Comparison of ENCODE assay signal across 8 cellular contexts in the genomic region with DNA sequence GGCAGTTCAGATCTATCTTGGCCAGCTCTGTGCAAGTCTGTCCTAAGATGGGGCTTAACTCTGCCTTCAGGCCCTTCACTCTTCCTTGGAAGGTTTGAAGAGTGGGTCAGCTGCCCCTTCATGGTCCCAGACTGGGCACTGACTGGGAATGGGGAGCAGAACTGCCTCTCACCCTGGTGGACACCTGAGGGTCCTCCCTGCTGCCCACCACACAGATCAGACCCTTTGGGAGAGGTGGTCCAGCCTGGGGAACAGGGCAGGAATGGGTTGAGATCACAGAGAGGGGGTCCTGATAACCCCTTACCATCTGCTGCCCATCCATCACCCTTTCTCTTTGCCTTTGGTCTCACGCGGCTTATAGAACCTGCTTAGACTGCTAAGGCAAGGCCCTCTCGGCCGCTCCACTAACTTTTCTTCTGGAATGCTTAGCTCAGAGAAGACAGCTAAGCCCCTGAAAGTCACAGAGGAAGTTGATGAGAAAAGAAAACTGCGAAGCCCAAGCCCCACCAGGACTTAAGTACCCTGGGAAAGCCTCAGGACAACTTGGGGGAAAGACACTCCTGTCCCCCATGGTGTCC. TPM values are rescaled to one million over a fixed set of nuclear protein-coding genes. Genes with fewer than 3 reads are reported as not detected.
DNase-seq lines count a peak whose midpoint lies in the region; ATAC-seq and TF ChIP-seq lines count a peak whose summit lies in the region.

No MANE protein-coding gene starts in this region.

- no peak overlapping the region for H2BK15ac ChIP-seq in IMR-90 (ENCODE audit: low read depth, low read length)

- no peaks in the 10 kb centered on the region for H3K79me1 ChIP-seq in IMR-90 (ENCODE audit: low read depth in 1 of 2, low read length in 2 of 2)

- H3K27me3 ChIP-seq in IMR-90 (ENCODE audit: control insufficient read depth, insufficient read depth, low read length) (peaks cover 52% of the 10 kb centered on the region), skeletal muscle satellite cell (ENCODE audit: control insufficient read depth, insufficient read depth, low read length) (peaks cover 62% of the 10 kb centered on the region)

- H3K14ac ChIP-seq in IMR-90 (replicated peaks; ENCODE audit: low read depth, low read length) = no peak overlapping the region

- H4K5ac ChIP-seq in IMR-90 (ENCODE audit: low read depth, low read length) = no peak overlapping the region

- H2AK9ac ChIP-seq in IMR-90 (replicated peaks; ENCODE audit: low read depth, low read length, poor library complexity) = no peak overlapping the region

- CTCF ChIA-PET in IMR-90 (lab: Yijun Ruan, JAX) = no interaction called here

- no peak for DNase-seq in IMR-90
- DNase-seq in fibroblast of pulmonary artery (ENCODE audit: low read depth) = no peak
- DNase-seq in NCI-H2029 treated with DMSO at 0.1 percent for 48 hours (lab: John Stamatoyannopoulos, UW) = no peak
- DNase-seq in effector CD8-positive, alpha-beta T cell (lab: John Stamatoyannopoulos, UW) = no peak
- DNase-seq in NCI-H2029 (lab: John Stamatoyannopoulos, UW) = no peak
- DNase-seq in NCI-H2171 treated with DMSO at 0.1 percent for 48 hours (lab: John Stamatoyannopoulos, UW) = no peak

- no peak for TF ChIP-seq RAD21 in IMR-90 (IDR thresholded peaks at IDR 0.05; ENCODE audit: low read length)

- H3K36me3 ChIP-seq in IMR-90 (ENCODE audit: control insufficient read depth, insufficient read depth, low read length) (no peaks in the 10 kb centered on the region), skeletal muscle satellite cell (ENCODE audit: insufficient read depth, low read length) (no peaks in the 10 kb centered on the region)

- in situ Hi-C loops in IMR-90 (cut with MboI; ENCODE audit: low sequenced_read_pairs) = no loop called here

- intact Hi-C loops in IMR-90 (cut with micrococcal nuclease) = no loop called here

- no peak overlapping the region for H3K9ac ChIP-seq in IMR-90 (ENCODE audit: low read depth, low read length)
- H3K9ac ChIP-seq in skeletal muscle satellite cell (ENCODE audit: low read depth, low read length) = no peak overlapping the region

- no peaks in the 10 kb centered on the region for H3K9me3 ChIP-seq in IMR-90 (ENCODE audit: control insufficient read depth, insufficient read depth, low read length)
- H3K9me3 ChIP-seq in skeletal muscle satellite cell (replicated peaks; ENCODE audit: low read length) = no peaks in the 10 kb centered on the region

- H2AFZ ChIP-seq in IMR-90 (replicated peaks; ENCODE audit: low read length, poor library complexity) = peak overlapping the region; percentile 58

- H2BK120ac ChIP-seq in IMR-90 (ENCODE audit: low read depth, low read length) = no peak overlapping the region

- no TSS peak for BruUV-seq in IMR-90 (replicated peaks; lab: Mats Ljungman, UMichigan)

- TF ChIP-seq CTCF in IMR-90 (conservative IDR thresholded peaks at IDR 0.05; ENCODE audit: low read depth, low read length) (no peak), fibroblast of pulmonary artery (IDR thresholded peaks at IDR 0.05; ENCODE audit: low read length, missing control alignments) (no peak)

- ATAC-seq in GM18868 (IDR thresholded peaks at IDR 0.05; ENCODE audit: unreplicated experiment) (peak; percentile 4), IMR-90 (ENCODE audit: low read depth) (no peak; the same call in 1 of the 2 replicates)

- H3K27ac ChIP-seq in IMR-90 (ENCODE audit: insufficient read depth, low read length) = no peak overlapping the region

- no peak overlapping the region for H4K91ac ChIP-seq in IMR-90 (ENCODE audit: insufficient read depth, low read depth, low read length)

- H4K20me1 ChIP-seq in IMR-90 (ENCODE audit: insufficient read depth, low read length) = no peaks in the 10 kb centered on the region

- WGBS in IMR-90 (ENCODE audit: extremely low coverage in 2 of 2, insufficient read length in 1 of 2), 2 experiments = no CpG with 5 or more reads among the region's 5 CpGs

- H2BK5ac ChIP-seq in IMR-90 (ENCODE audit: low read depth, low read length, poor library complexity, severe bottlenecking) = no peak overlapping the region

- no peak overlapping the region for H2BK20ac ChIP-seq in IMR-90 (ENCODE audit: low read depth, low read length)

- H3K4me3 ChIP-seq in IMR-90 (ENCODE audit: insufficient read depth, low read depth, low read length) (no peak overlapping the region), fibroblast of pulmonary artery (replicated peaks; ENCODE audit: low read depth, low read length) (peak overlapping the region; percentile 21), skeletal muscle satellite cell (ENCODE audit: low read length) (peak overlapping the region; percentile 56)

- no peak overlapping the region for H3K4ac ChIP-seq in IMR-90 (ENCODE audit: low read depth, low read length)

- no peak for TF ChIP-seq POLR2A in IMR-90 (IDR thresholded peaks at IDR 0.05; ENCODE audit: low read depth, low read length)

- H3K18ac ChIP-seq in IMR-90 (ENCODE audit: low read depth, low read length) = no peak overlapping the region

- H2AK5ac ChIP-seq in IMR-90 (ENCODE audit: low read depth, low read length) = no peak overlapping the region

- H3K23ac ChIP-seq in IMR-90 (ENCODE audit: low read depth, low read length) = no peak overlapping the region

- dilution Hi-C loops in IMR-90 (cut with HindIII; ENCODE audit: low sequenced_read_pairs, unreplicated experiment) = no loop called here

- peaks cover 2% of the 10 kb centered on the region; the same call in 1 of the 2 replicates for H3K4me1 ChIP-seq in IMR-90 (ENCODE audit: control insufficient read depth, insufficient read depth, low read length)
- H3K4me1 ChIP-seq in skeletal muscle satellite cell (ENCODE audit: control insufficient read depth, insufficient read depth, low read length) = no peaks in the 10 kb centered on the region

- POLR2A ChIA-PET in IMR-90 (lab: Charles Lee; ENCODE audit: unreplicated experiment) = no interaction called here

- H3K4me2 ChIP-seq in IMR-90 (ENCODE audit: low read depth, low read length) = no peak overlapping the region
- H3K4me2 ChIP-seq in skeletal muscle satellite cell (ENCODE audit: low read length) = peak overlapping the region; percentile 75

- H3K56ac ChIP-seq in IMR-90 (ENCODE audit: extremely low read depth, insufficient read depth, low read length) = no peak overlapping the region

- H4K8ac ChIP-seq in IMR-90 (ENCODE audit: low read depth in 2 of 2, low read length in 2 of 2) = no peak overlapping the region

- no peaks in the 10 kb centered on the region for H3K9me1 ChIP-seq in IMR-90 (ENCODE audit: insufficient read depth, low read length)

TF ChIP-seq in IMR-90, 13 proteins besides CTCF, POLR2A, EP300 and RAD21:
- TF ChIP-seq RCOR1 (IDR thresholded peaks at IDR 0.05; ENCODE audit: insufficient replicate concordance, low read length) = no peak
TF ChIP-seq in IMR-90: peak in this region for 0.

RNA-seq across cellular contexts. Expression of gene CDHR1, which starts 0.4 kb away (rescaled TPM):
- not detected in 2 replicates for total RNA-seq in IMR-90 (2012; rRNA removed)
- polyA plus RNA-seq in IMR-90 (2012; rRNA removed) = not detected in 2 replicates
- not detected in 2 replicates for polyA plus RNA-seq in IMR-90 (2012; cell fraction: cytosol; rRNA removed)
- polyA plus RNA-seq in IMR-90 (2012; cell fraction: nucleus; rRNA removed; ENCODE audit: low replicate concordance) = 0.02 TPM in 1 of 2 replicates, not detected in the other
- not detected in 2 replicates for total RNA-seq in skeletal muscle satellite cell (2012; rRNA removed)

RNA-seq across cellular contexts. Expression of gene GPR15LG, which starts 20.3 kb away (rescaled TPM):
- total RNA-seq in IMR-90 (2012; rRNA removed) = not detected in 2 replicates
- polyA plus RNA-seq in IMR-90 (2012; rRNA removed) = not detected in 2 replicates
- not detected in 2 replicates for polyA plus RNA-seq in IMR-90 (2012; cell fraction: cytosol; rRNA removed)
- polyA plus RNA-seq in IMR-90 (2012; cell fraction: nucleus; rRNA removed; ENCODE audit: low replicate concordance) = not detected in 2 replicates
- not detected in 2 replicates for total RNA-seq in skeletal muscle satellite cell (2012; rRNA removed)

RNA-seq across cellular contexts. Expression of gene LRIT2, which starts 31.4 kb away (rescaled TPM):
- total RNA-seq in IMR-90 (2012; rRNA removed) = not detected in 2 replicates
- not detected in 2 replicates for polyA plus RNA-seq in IMR-90 (2012; rRNA removed)
- not detected in 2 replicates for polyA plus RNA-seq in IMR-90 (2012; cell fraction: cytosol; rRNA removed)
- not detected in 2 replicates for polyA plus RNA-seq in IMR-90 (2012; cell fraction: nucleus; rRNA removed; ENCODE audit: low replicate concordance)
- total RNA-seq in skeletal muscle satellite cell (2012; rRNA removed) = not detected in 2 replicates

RNA-seq across cellular contexts. Expression of gene LRIT1, which starts 47.4 kb away (rescaled TPM):
- not detected in 2 replicates for total RNA-seq in IMR-90 (2012; rRNA removed)
- not detected in 2 replicates for polyA plus RNA-seq in IMR-90 (2012; rRNA removed)
- polyA plus RNA-seq in IMR-90 (2012; cell fraction: cytosol; rRNA removed) = not detected in 2 replicates
- not detected in 2 replicates for polyA plus RNA-seq in IMR-90 (2012; cell fraction: nucleus; rRNA removed; ENCODE audit: low replicate concordance)
- total RNA-seq in skeletal muscle satellite cell (2012; rRNA removed) = not detected in 2 replicates

RNA-seq across cellular contexts. Expression of gene RGR, which starts 50.9 kb away (rescaled TPM):
- not detected in 2 replicates for total RNA-seq in IMR-90 (2012; rRNA removed)
- polyA plus RNA-seq in IMR-90 (2012; rRNA removed) = not detected in 2 replicates
- polyA plus RNA-seq in IMR-90 (2012; cell fraction: cytosol; rRNA removed) = not detected in 2 replicates
- not detected in 2 replicates for polyA plus RNA-seq in IMR-90 (2012; cell fraction: nucleus; rRNA removed; ENCODE audit: low replicate concordance)
- total RNA-seq in skeletal muscle satellite cell (2012; rRNA removed) = not detected in 2 replicates
